1 cellular context compared by ENCODE assay signal in the genomic region with DNA sequence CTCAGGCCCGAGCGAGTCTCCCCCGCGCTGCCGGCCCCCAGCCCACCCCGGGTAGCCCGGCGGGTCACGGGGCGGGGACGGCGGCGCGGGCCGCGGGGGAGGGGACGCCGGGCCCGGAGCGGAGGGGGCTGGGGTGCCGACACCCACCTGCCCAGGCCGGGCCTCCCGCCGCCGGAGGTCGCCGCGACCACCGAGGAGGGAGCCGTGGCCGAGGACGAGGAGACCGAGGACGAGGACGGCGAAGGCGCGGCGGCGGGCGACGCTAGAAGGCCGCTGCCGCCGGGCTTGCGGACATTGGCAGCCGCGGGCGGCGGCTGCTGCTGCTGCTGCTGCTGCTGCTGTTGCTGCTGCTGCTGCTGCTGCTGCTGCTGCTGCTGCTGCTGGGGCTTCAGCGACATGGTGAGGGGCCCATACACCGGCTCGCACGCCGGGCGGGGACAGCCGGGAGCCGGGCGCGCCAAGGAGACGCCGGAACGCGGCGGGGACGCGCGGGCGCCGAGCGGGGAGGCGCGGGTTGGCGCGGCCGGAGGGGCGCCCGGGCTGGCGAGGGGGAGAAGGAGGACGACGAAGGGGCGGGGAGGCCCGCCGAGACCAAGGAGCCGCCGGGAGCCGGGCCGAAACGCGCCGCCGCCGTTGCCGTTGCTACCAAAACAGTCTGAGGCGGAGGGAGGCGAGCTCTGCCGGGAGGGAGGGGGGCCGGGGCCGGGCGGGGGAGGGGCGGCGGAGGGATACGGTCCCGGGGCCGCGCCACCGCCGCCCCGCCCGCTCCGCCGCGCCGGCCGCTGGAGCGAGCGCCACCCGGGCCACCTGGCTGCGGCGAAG.
TF ChIP-seq lines count a peak whose summit lies in the region.

A gene with protein sequence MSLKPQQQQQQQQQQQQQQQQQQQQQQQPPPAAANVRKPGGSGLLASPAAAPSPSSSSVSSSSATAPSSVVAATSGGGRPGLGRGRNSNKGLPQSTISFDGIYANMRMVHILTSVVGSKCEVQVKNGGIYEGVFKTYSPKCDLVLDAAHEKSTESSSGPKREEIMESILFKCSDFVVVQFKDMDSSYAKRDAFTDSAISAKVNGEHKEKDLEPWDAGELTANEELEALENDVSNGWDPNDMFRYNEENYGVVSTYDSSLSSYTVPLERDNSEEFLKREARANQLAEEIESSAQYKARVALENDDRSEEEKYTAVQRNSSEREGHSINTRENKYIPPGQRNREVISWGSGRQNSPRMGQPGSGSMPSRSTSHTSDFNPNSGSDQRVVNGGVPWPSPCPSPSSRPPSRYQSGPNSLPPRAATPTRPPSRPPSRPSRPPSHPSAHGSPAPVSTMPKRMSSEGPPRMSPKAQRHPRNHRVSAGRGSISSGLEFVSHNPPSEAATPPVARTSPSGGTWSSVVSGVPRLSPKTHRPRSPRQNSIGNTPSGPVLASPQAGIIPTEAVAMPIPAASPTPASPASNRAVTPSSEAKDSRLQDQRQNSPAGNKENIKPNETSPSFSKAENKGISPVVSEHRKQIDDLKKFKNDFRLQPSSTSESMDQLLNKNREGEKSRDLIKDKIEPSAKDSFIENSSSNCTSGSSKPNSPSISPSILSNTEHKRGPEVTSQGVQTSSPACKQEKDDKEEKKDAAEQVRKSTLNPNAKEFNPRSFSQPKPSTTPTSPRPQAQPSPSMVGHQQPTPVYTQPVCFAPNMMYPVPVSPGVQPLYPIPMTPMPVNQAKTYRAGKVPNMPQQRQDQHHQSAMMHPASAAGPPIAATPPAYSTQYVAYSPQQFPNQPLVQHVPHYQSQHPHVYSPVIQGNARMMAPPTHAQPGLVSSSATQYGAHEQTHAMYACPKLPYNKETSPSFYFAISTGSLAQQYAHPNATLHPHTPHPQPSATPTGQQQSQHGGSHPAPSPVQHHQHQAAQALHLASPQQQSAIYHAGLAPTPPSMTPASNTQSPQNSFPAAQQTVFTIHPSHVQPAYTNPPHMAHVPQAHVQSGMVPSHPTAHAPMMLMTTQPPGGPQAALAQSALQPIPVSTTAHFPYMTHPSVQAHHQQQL (minus strand): TSS at position 679 of the 822 bp plus-strand sequence. CDS start 281 bp downstream, at position 398.

TF ChIP-seq in GM23338, 12 proteins besides CTCF, POLR2A, EP300 and RAD21:
- TF ChIP-seq, protein P1, sequence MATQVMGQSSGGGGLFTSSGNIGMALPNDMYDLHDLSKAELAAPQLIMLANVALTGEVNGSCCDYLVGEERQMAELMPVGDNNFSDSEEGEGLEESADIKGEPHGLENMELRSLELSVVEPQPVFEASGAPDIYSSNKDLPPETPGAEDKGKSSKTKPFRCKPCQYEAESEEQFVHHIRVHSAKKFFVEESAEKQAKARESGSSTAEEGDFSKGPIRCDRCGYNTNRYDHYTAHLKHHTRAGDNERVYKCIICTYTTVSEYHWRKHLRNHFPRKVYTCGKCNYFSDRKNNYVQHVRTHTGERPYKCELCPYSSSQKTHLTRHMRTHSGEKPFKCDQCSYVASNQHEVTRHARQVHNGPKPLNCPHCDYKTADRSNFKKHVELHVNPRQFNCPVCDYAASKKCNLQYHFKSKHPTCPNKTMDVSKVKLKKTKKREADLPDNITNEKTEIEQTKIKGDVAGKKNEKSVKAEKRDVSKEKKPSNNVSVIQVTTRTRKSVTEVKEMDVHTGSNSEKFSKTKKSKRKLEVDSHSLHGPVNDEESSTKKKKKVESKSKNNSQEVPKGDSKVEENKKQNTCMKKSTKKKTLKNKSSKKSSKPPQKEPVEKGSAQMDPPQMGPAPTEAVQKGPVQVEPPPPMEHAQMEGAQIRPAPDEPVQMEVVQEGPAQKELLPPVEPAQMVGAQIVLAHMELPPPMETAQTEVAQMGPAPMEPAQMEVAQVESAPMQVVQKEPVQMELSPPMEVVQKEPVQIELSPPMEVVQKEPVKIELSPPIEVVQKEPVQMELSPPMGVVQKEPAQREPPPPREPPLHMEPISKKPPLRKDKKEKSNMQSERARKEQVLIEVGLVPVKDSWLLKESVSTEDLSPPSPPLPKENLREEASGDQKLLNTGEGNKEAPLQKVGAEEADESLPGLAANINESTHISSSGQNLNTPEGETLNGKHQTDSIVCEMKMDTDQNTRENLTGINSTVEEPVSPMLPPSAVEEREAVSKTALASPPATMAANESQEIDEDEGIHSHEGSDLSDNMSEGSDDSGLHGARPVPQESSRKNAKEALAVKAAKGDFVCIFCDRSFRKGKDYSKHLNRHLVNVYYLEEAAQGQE (IDR thresholded peaks at IDR 0.05; ENCODE audit: unreplicated experiment) = no peak
- no peak for TF ChIP-seq ZNF114 (CRISPR knock-in tag; IDR thresholded peaks at IDR 0.05)
- TF ChIP-seq, protein P2, sequence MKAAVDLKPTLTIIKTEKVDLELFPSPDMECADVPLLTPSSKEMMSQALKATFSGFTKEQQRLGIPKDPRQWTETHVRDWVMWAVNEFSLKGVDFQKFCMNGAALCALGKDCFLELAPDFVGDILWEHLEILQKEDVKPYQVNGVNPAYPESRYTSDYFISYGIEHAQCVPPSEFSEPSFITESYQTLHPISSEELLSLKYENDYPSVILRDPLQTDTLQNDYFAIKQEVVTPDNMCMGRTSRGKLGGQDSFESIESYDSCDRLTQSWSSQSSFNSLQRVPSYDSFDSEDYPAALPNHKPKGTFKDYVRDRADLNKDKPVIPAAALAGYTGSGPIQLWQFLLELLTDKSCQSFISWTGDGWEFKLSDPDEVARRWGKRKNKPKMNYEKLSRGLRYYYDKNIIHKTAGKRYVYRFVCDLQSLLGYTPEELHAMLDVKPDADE (IDR thresholded peaks at IDR 0.05) = no peak
- no peak for TF ChIP-seq EZH2phosphoT487 (IDR thresholded peaks at IDR 0.05; ENCODE audit: unreplicated experiment)
- TF ChIP-seq STAT1 (IDR thresholded peaks at IDR 0.05; ENCODE audit: unreplicated experiment) = no peak
- TF ChIP-seq, protein P3, sequence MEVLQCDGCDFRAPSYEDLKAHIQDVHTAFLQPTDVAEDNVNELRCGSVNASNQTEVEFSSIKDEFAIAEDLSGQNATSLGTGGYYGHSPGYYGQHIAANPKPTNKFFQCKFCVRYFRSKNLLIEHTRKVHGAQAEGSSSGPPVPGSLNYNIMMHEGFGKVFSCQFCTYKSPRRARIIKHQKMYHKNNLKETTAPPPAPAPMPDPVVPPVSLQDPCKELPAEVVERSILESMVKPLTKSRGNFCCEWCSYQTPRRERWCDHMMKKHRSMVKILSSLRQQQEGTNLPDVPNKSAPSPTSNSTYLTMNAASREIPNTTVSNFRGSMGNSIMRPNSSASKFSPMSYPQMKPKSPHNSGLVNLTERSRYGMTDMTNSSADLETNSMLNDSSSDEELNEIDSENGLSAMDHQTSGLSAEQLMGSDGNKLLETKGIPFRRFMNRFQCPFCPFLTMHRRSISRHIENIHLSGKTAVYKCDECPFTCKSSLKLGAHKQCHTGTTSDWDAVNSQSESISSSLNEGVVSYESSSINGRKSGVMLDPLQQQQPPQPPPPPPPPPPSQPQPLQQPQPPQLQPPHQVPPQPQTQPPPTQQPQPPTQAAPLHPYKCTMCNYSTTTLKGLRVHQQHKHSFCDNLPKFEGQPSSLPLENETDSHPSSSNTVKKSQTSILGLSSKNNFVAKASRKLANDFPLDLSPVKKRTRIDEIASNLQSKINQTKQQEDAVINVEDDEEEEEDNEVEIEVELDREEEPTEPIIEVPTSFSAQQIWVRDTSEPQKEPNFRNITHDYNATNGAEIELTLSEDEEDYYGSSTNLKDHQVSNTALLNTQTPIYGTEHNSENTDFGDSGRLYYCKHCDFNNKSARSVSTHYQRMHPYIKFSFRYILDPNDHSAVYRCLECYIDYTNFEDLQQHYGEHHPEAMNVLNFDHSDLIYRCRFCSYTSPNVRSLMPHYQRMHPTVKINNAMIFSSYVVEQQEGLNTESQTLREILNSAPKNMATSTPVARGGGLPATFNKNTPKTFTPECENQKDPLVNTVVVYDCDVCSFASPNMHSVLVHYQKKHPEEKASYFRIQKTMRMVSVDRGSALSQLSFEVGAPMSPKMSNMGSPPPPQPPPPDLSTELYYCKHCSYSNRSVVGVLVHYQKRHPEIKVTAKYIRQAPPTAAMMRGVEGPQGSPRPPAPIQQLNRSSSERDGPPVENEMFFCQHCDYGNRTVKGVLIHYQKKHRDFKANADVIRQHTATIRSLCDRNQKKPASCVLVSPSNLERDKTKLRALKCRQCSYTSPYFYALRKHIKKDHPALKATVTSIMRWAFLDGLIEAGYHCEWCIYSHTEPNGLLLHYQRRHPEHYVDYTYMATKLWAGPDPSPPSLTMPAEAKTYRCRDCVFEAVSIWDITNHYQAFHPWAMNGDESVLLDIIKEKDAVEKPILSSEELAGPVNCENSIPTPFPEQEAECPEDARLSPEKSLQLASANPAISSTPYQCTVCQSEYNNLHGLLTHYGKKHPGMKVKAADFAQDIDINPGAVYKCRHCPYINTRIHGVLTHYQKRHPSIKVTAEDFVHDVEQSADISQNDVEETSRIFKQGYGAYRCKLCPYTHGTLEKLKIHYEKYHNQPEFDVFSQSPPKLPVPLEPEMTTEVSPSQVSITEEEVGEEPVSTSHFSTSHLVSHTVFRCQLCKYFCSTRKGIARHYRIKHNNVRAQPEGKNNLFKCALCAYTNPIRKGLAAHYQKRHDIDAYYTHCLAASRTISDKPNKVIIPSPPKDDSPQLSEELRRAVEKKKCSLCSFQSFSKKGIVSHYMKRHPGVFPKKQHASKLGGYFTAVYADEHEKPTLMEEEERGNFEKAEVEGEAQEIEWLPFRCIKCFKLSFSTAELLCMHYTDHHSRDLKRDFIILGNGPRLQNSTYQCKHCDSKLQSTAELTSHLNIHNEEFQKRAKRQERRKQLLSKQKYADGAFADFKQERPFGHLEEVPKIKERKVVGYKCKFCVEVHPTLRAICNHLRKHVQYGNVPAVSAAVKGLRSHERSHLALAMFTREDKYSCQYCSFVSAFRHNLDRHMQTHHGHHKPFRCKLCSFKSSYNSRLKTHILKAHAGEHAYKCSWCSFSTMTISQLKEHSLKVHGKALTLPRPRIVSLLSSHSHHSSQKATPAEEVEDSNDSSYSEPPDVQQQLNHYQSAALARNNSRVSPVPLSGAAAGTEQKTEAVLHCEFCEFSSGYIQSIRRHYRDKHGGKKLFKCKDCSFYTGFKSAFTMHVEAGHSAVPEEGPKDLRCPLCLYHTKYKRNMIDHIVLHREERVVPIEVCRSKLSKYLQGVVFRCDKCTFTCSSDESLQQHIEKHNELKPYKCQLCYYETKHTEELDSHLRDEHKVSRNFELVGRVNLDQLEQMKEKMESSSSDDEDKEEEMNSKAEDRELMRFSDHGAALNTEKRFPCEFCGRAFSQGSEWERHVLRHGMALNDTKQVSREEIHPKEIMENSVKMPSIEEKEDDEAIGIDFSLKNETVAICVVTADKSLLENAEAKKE (CRISPR knock-in tag; IDR thresholded peaks at IDR 0.05) = no peak
- no peak for TF ChIP-seq NANOG (IDR thresholded peaks at IDR 0.05; ENCODE audit: borderline replicate concordance)
- no peak; the same call in 1 of the 2 replicates for TF ChIP-seq POLR2AphosphoS5 (IDR thresholded peaks at IDR 0.05; ENCODE audit: low read depth)
- TF ChIP-seq ZNF331 (CRISPR knock-in tag; IDR thresholded peaks at IDR 0.05; ENCODE audit: low read depth) = no peak
- no peak for TF ChIP-seq CREB1 (CRISPR knock-in tag; IDR thresholded peaks at IDR 0.05; ENCODE audit: low read depth)
- no peak for TF ChIP-seq EZH2 (IDR thresholded peaks at IDR 0.05; ENCODE audit: low read depth, unreplicated experiment)
- TF ChIP-seq JUNB (IDR thresholded peaks at IDR 0.05; ENCODE audit: unreplicated experiment) = no peak
